Comparison of ENCODE assay signal across 20 cellular contexts in the genomic region with DNA sequence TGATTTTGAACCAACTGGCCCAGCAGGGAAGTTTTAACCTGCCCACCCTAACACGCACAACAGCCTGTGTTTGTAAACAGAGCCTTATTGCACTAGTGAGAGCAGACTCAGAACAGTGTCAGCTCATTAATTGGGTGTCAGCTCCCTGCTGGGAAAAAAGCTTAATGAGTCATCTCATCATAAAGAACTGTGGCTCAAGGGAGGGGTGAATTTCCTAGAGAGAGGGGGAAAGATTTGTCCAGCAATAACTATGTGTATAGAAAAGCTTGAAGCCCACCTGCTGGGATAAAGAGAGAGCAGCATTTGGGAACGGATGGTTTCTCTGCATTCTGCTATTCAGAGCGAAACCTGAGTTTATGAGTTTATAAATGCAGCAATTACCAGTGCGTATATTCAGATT. TPM values are rescaled to one million over a fixed set of nuclear protein-coding genes. Genes with fewer than 3 reads are reported as not detected.
DNase-seq lines count a peak whose midpoint lies in the region; ATAC-seq, FAIRE-seq and TF ChIP-seq lines count a peak whose summit lies in the region.
"Had no signal": no experiment of that assay in that cellular context is flagged by ENCODE, and none has a peak within 500 bp of the region (broad histone marks: within the 10 kb centered on the region; RNA-seq: fewer than 3 reads in every experiment).

No MANE protein-coding gene starts in this region.

- H3K4me3 Mint-ChIP-seq in T-cell: no peak overlapping the region
- H3K4me3 Mint-ChIP-seq: activated T-helper 17 cell treated with anti-CD3 and anti-CD28 coated beads, Interleukin-2, amount 50 U/mL, for 72 hours; central memory CD8-positive, alpha-beta T cell; HFFc6 had no signal

- H2BK120ac ChIP-seq in H1 (replicated peaks; ENCODE audit: low read depth, low read length): no peak overlapping the region

- H3K4me3 ChIP-seq in H1 (ENCODE audit: extremely low read depth in 1 of 4, insufficient read depth in 2 of 4, low read depth in 3 of 4, low read length in 4 of 4) (no peak overlapping the region), mucosa of descending colon (no peak overlapping the region)

- no peak overlapping the region for H2BK12ac ChIP-seq in H1 (ENCODE audit: low read depth, low read length)

- no peak overlapping the region for H3K4me2 ChIP-seq in H1 (ENCODE audit: insufficient read depth in 1 of 2, low read depth in 2 of 2, low read length in 2 of 2)

- H4K20me1 ChIP-seq in H1 (replicated peaks in 1 of 2; ENCODE audit: control insufficient read depth in 1 of 2, insufficient read depth in 2 of 2, low read length in 2 of 2): no peaks in the 10 kb centered on the region

- H4K91ac ChIP-seq in H1 (replicated peaks; ENCODE audit: insufficient read length, low read length): no peak overlapping the region

- no peaks in the 10 kb centered on the region for H3K4me1 Mint-ChIP-seq in T-cell
- H3K4me1 Mint-ChIP-seq: activated T-helper 17 cell treated with anti-CD3 and anti-CD28 coated beads, Interleukin-2, amount 50 U/mL, for 72 hours; central memory CD8-positive, alpha-beta T cell had no signal

- CTCF ChIA-PET in H1 (lab: Charles Lee; ENCODE audit: partially characterized antibody) (interaction anchor here (0.7 to 1.0 kb wide), 3 partner anchors 26 to 48 kb away, joined by 3 read pairs; no protein-coding TSS in a partner anchor), T-cell (lab: Charles Lee) (no interaction called here)

- no peak overlapping the region for H3K14ac ChIP-seq in H1 (ENCODE audit: insufficient read length)

- no peak overlapping the region for H2AK5ac ChIP-seq in H1 (ENCODE audit: low read depth, low read length)

- no peak overlapping the region for H3K23ac ChIP-seq in H1 (ENCODE audit: insufficient read length)

- no peak overlapping the region for H3K56ac ChIP-seq in H1 (replicated peaks; ENCODE audit: insufficient read length, low read depth, low read length)

- WGBS in H1 (ENCODE audit: extremely low coverage in 1 of 2, insufficient coverage in 1 of 2, insufficient read length in 1 of 2, insufficient replicate concordance in 2 of 2, low coverage in 1 of 2, low lambda C conversion rate in 2 of 2, missing lambda C conversion rate in 1 of 2), 2 experiments: 78% methylated on average over 4 of the region's 4 CpGs; no CpG with 5 or more reads in 1 of the 2 experiments

- H3K36me3 Mint-ChIP-seq in T-cell: no peaks in the 10 kb centered on the region

- H4K5ac ChIP-seq in H1 (ENCODE audit: insufficient read length, low read depth, low read length): no peak overlapping the region

- no peak for TF ChIP-seq RAD21 in H1 (IDR thresholded peaks at IDR 0.05 in 1 of 2, conservative IDR thresholded peaks at IDR 0.05 in 1 of 2; ENCODE audit: low read depth in 2 of 2, low read length in 2 of 2)

- no peak for TF ChIP-seq POLR2A in H1 (IDR thresholded peaks at IDR 0.05; ENCODE audit: control extremely low read depth in 1 of 2, low read depth in 2 of 2, low read length in 2 of 2)

- no peak overlapping the region for H2BK15ac ChIP-seq in H1 (ENCODE audit: low read length)

- no peak overlapping the region for H4K8ac ChIP-seq in H1 (ENCODE audit: extremely low read depth, insufficient read depth, low read length)

- H2BK20ac ChIP-seq in H1 (ENCODE audit: low read length): no peak overlapping the region

- POLR2A ChIA-PET in H1 (lab: Charles Lee; ENCODE audit: partially characterized antibody) (no interaction called here), T-cell (lab: Charles Lee) (no interaction called here)

- FAIRE-seq in H1 (lab: Jason Lieb, UNC): no peak

- peaks cover 0 to 1% (median 0%) of the 10 kb centered on the region in 4 experiments; a peak in 1 of 7 replicates for H3K27me3 ChIP-seq in H1 (replicated peaks in 1 of 4; ENCODE audit: control insufficient read depth in 3 of 4, extremely low read depth in 1 of 4, insufficient read depth in 3 of 4, low read length in 3 of 4)

- no peak overlapping the region for H3K18ac ChIP-seq in H1 (ENCODE audit: extremely low read depth, low read length)

- H3K27ac ChIP-seq in H1 (ENCODE audit: low read depth, low read length): no peak overlapping the region

- H2BK5ac ChIP-seq in H1 (ENCODE audit: low read depth, low read length): no peak overlapping the region

- TF ChIP-seq EP300 in H1 (IDR thresholded peaks at IDR 0.05; ENCODE audit: borderline replicate concordance in 1 of 2, low read depth in 2 of 2, low read length in 2 of 2): no peak

- ATAC-seq in mucosa of descending colon (no peak), T-cell (replicated peaks in 1 of 4) (no peak), HG02840 (IDR thresholded peaks at IDR 0.05; ENCODE audit: low FRiP score, unreplicated experiment) (no peak), HG02981 (IDR thresholded peaks at IDR 0.05; ENCODE audit: unreplicated experiment) (no peak)
- ATAC-seq: activated T-helper 17 cell treated with anti-CD3 and anti-CD28 coated beads, Interleukin-2, amount 50 U/mL, for 72 hours; left colon had no signal

- H3K9ac ChIP-seq in H1 (replicated peaks in 1 of 4; ENCODE audit: extremely low read depth in 1 of 4, low read depth in 3 of 4, low read length in 3 of 4): no peak overlapping the region

- no peaks in the 10 kb centered on the region for H3K79me2 ChIP-seq in H1 (ENCODE audit: control insufficient read depth in 1 of 2, insufficient read depth in 2 of 2, low read length in 2 of 2)

- 0 out of 7 replicates have a peak, but pooled peaks cover 0 to 4% (median 0%) of the 10 kb centered on the region in 4 experiments for H3K4me1 ChIP-seq in H1 (replicated peaks in 1 of 4; ENCODE audit: control insufficient read depth in 3 of 4, insufficient read depth in 4 of 4, low read length in 3 of 4)
- no peaks in the 10 kb centered on the region for H3K4me1 ChIP-seq in mucosa of descending colon (ENCODE audit: low read depth)

- H3K23me2 ChIP-seq in H1 (ENCODE audit: low read depth, low read length): no peaks in the 10 kb centered on the region

- H3K27me3 Mint-ChIP-seq in T-cell: no peaks in the 10 kb centered on the region
- H3K27me3 Mint-ChIP-seq: activated T-helper 17 cell treated with anti-CD3 and anti-CD28 coated beads, Interleukin-2, amount 50 U/mL, for 72 hours; central memory CD8-positive, alpha-beta T cell had no signal

- intact Hi-C loops in mucosa of descending colon (cut with DNase I, micrococcal nuclease): no loop called here

- no peaks in the 10 kb centered on the region for H3K79me1 ChIP-seq in H1 (ENCODE audit: low read depth, low read length)

- H2AFZ ChIP-seq in H1 (ENCODE audit: low read length): no peak overlapping the region

- H3K36me3 ChIP-seq in H1 (ENCODE audit: control insufficient read depth in 2 of 4, insufficient read depth in 4 of 4, low read length in 3 of 4) (no peaks in the 10 kb centered on the region), mucosa of descending colon (ENCODE audit: low read depth) (no peaks in the 10 kb centered on the region)

- H3K27ac Mint-ChIP-seq in T-cell: no peak overlapping the region
- H3K27ac Mint-ChIP-seq: activated T-helper 17 cell treated with anti-CD3 and anti-CD28 coated beads, Interleukin-2, amount 50 U/mL, for 72 hours; HFFc6 had no signal

- no peaks in the 10 kb centered on the region; a peak in 1 of 4 replicates for H3K9me3 ChIP-seq in H1 (ENCODE audit: insufficient read depth in 2 of 2, low read depth in 1 of 2, low read length in 1 of 2)
- H3K9me3 ChIP-seq in mucosa of descending colon: no peaks in the 10 kb centered on the region

- H3K4ac ChIP-seq in H1 (replicated peaks; ENCODE audit: insufficient read length, low read depth, low read length): no peak overlapping the region

- no peak for TF ChIP-seq CTCF in H1 (IDR thresholded peaks at IDR 0.05; ENCODE audit: control extremely low read depth in 1 of 3, insufficient read depth in 1 of 3, low read depth in 1 of 3, low read length in 3 of 3)
- TF ChIP-seq CTCF in mucosa of descending colon (IDR thresholded peaks at IDR 0.05): no peak

- peak; percentile 30 for DNase-seq in COLO668 (lab: John Stamatoyannopoulos, UW; ENCODE audit: unreplicated experiment)
- peak; percentile 5 for DNase-seq in LHCN-M2 (ENCODE audit: low read depth)
- DNase-seq in NCI-H69 (lab: John Stamatoyannopoulos, UW): peak; percentile 92
- no peak for DNase-seq in H1 (ENCODE audit: low read depth in 1 of 2, low spot score in 2 of 2)
- no peak for DNase-seq in mucosa of descending colon
- no peak for DNase-seq in T-cell
- DNase-seq: activated CD4-positive, CD25-positive, alpha-beta regulatory T cell; effector memory CD4-positive, alpha-beta T cell; HFFc6; left colon; NCI-H1092; occipital lobe; Right ventricle myocardium superior; stimulated activated CD4-positive, alpha-beta T cell treated with anti-CD3 and anti-CD28 coated beads, Interleukin-2, amount 100 ng/mL, for 24 hours; T-helper 2 cell had no signal

- H3K9me3 Mint-ChIP-seq in T-cell: peaks cover 0 to 2% (median 0%) of the 10 kb centered on the region in 3 donors
- H3K9me3 Mint-ChIP-seq: HFFc6 had no signal

TF ChIP-seq in H1, 55 proteins besides CTCF, POLR2A, EP300 and RAD21:
- peak; percentile 61; the same call in 1 of the 2 replicates for TF ChIP-seq JUND (IDR thresholded peaks at IDR 0.05; ENCODE audit: low read length)
- no peak for TF ChIP-seq SRF (IDR thresholded peaks at IDR 0.05; ENCODE audit: low read depth, low read length)

RNA-seq across cellular contexts. Expression of gene GMNC, which starts 48.9 kb away (rescaled TPM):
- total RNA-seq in LHCN-M2 (2014; rRNA removed) (0.75 TPM in 1 of 2 replicates, not detected in the other), mucosa of descending colon (not detected), T-cell (not detected)
- not detected for polyA plus RNA-seq in LHCN-M2 (2012)
- total RNA-seq in H1 (2021; fragmentation: NEBNext Ultra II Directional; extraction: Animal tissue kit (Norgen Biotek cat#: 25700)): 0.24 and 0.50 TPM in 2 replicates
- 0.03 and 0.05 TPM in 2 replicates for polyA plus RNA-seq in H1 (2011; rRNA removed)
- polyA plus RNA-seq in H1 (2011; cell fraction: cytosol; rRNA removed): not detected
- not detected for polyA plus RNA-seq in H1 (2011; cell fraction: nucleus; rRNA removed)
- 0.17 to 0.27 TPM in 2 of 4 replicates, not detected in the others for polyA plus RNA-seq in H1 (2012, experiment 1 of 2)
- polyA plus RNA-seq in H1 (2012, experiment 2 of 2): not detected
- 0.06 TPM for polyA plus RNA-seq in H1 (2013, experiment 1 of 2)
- polyA plus RNA-seq in H1 (2013, experiment 2 of 2): 0.09 TPM
- 0.22 and 0.27 TPM in 2 replicates for polyA minus RNA-seq in H1 (2011; rRNA and poly(A)+ RNA removed)
- polyA minus RNA-seq in H1 (2011; cell fraction: cytosol; rRNA and poly(A)+ RNA removed): not detected
- polyA minus RNA-seq in H1 (2011; cell fraction: nucleus; rRNA and poly(A)+ RNA removed): not detected
- total RNA-seq: activated CD8-positive, alpha-beta memory T cell treated with anti-CD3 and anti-CD28 coated beads for 36 hours; activated T-helper 17 cell treated with anti-CD3 and anti-CD28 coated beads, Interleukin-2, amount 50 U/mL, for 72 hours; left colon had no signal

Comparison
In these comparisons a context has a peak if more than half of its experiments do, and no peak if none do; other contexts are left out.
1. DNase-seq: peak in COLO668 (single experiment), LHCN-M2 (single experiment) and NCI-H69 (single experiment); none in H1 (0 of 2), mucosa of descending colon (0 of 3) and T-cell (0 of 34).